Comparison of ENCODE assay signal across 8 cellular contexts in genomic region chr6:26199773-26200728, GRCh38.
DNase-seq lines count a peak whose midpoint lies in the region; ATAC-seq and TF ChIP-seq lines count a peak whose summit lies in the region.

No MANE protein-coding gene starts in this region.

- no peak for ATAC-seq in lung (ENCODE audit: insufficient read depth, low FRiP score)

- peak; percentile 48 for DNase-seq in DMS153 (lab: John Stamatoyannopoulos, UW)
- DNase-seq in DMS153 treated with DMSO at 0.1 percent for 48 hours (lab: John Stamatoyannopoulos, UW; ENCODE audit: unreplicated experiment) = no peak
- DNase-seq in NCI-H82 (lab: John Stamatoyannopoulos, UW) = peak; percentile 78
- DNase-seq in breast epithelium (ENCODE audit: low spot score in 2 of 2) = no peak
- DNase-seq in lung (ENCODE audit: low spot score) = no peak
- DNase-seq in vagina (ENCODE audit: extremely low spot score in 2 of 2) = no peak
- no peak for DNase-seq in central memory CD4-positive, alpha-beta T cell
- DNase-seq in activated CD4-positive, alpha-beta T cell treated with anti-CD3 and anti-CD28 coated beads for 4 hours = no peak

- 2 to 5% methylated on average over 20 of the region's 20 CpGs for WGBS in lung, 2 donors

- intact Hi-C loops in breast epithelium (cut with DNase I; ENCODE audit: low total_unique reads) = no loop called here
- intact Hi-C loops in vagina (cut with DNase I) = loop anchor here (5.0 kb wide), 1 partner anchor 158 kb away; a partner anchor contains a TSS

- H3K4me1 ChIP-seq in breast epithelium (no peaks in the 10 kb centered on the region), lung (ENCODE audit: control insufficient read depth in 2 of 2, insufficient read depth in 2 of 2, low read length in 2 of 2) (peaks cover 2 to 12% of the 10 kb centered on the region in 2 donors), vagina (peaks cover 19% of the 10 kb centered on the region)

- H3K27ac ChIP-seq in breast epithelium (peak overlapping the region; percentile 92 to 99), lung (ENCODE audit: low read depth in 1 of 2, low read length in 1 of 2) (peak overlapping the region; percentile 86 to 90), vagina (peak overlapping the region; percentile 68)

- H3K4me3 ChIP-seq in breast epithelium = peak overlapping the region; percentile 49 to 76 (median 76)
- no peak overlapping the region for H3K4me3 ChIP-seq in lung
- peak overlapping the region; percentile 38 to 55 for H3K4me3 ChIP-seq in vagina

- no peaks in the 10 kb centered on the region for H3K9me3 ChIP-seq in breast epithelium
- peaks cover 0 to 3% of the 10 kb centered on the region in 2 donors for H3K9me3 ChIP-seq in lung (ENCODE audit: control insufficient read depth in 2 of 2, insufficient read depth in 1 of 2, low read length in 1 of 2)
- no peaks in the 10 kb centered on the region for H3K9me3 ChIP-seq in vagina

- TF ChIP-seq CTCF in breast epithelium (IDR thresholded peaks at IDR 0.05) (no peak), lung (IDR thresholded peaks at IDR 0.05; ENCODE audit: control extremely low read depth, extremely low read depth) (no peak), vagina (IDR thresholded peaks at IDR 0.05) (no peak)

- H3K36me3 ChIP-seq in breast epithelium (no peaks in the 10 kb centered on the region), lung (ENCODE audit: control insufficient read depth in 2 of 2, insufficient read depth in 2 of 2, low read length in 2 of 2) (no peaks in the 10 kb centered on the region), vagina (no peaks in the 10 kb centered on the region)

- H3K27me3 ChIP-seq in breast epithelium = no peaks in the 10 kb centered on the region
- no peaks in the 10 kb centered on the region for H3K27me3 ChIP-seq in lung (ENCODE audit: control insufficient read depth, insufficient read depth)
- H3K27me3 ChIP-seq in vagina = no peaks in the 10 kb centered on the region

- TF ChIP-seq POLR2A in breast epithelium (IDR thresholded peaks at IDR 0.05) (no peak), vagina (IDR thresholded peaks at IDR 0.05) (no peak)

Comparison
In these comparisons a context has a peak if more than half of its experiments do, and no peak if none do; other contexts are left out.
1. DNase-seq: peak in DMS153 (single experiment) and NCI-H82 (single experiment); none in DMS153 treated with DMSO at 0.1 percent for 48 hours (single experiment), breast epithelium (0 of 2), lung (single experiment), vagina (0 of 2), central memory CD4-positive, alpha-beta T cell (single experiment) and activated CD4-positive, alpha-beta T cell treated with anti-CD3 and anti-CD28 coated beads for 4 hours (0 of 2).
2. Peak in every context shown above with its lines, with median percentiles within 50 percentile points of each other: H3K27ac ChIP-seq.